22 cellular contexts compared by ENCODE assay signal in the genomic region with DNA sequence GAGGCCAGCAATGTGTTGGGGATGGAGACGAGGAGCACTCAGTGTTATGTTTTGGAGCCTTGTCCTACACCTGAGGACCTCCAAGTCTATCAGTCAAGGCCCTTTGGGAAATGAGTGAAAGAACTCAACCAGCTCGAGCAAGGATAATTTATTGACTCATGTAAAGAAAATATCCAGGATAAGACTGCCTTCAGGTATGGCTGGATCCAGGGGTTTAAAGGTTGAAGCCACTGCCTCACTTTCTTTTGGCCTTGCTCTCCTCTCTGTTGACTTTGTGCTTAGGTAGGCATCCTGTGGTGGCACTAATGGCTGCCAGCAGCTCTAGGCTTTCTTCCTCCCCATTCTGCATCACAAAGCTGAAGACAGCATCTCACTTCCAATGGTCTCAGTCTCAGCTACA.
"Had no signal": no experiment of that assay in that cellular context is flagged by ENCODE, and none has a peak within 500 bp of the region (broad histone marks: within the 10 kb centered on the region; RNA-seq: fewer than 3 reads in every experiment).

No MANE protein-coding gene starts in this region.

- H3K4me2 ChIP-seq: neural progenitor cell had no signal

- H3K4me3 ChIP-seq: ascending aorta, lower lobe of right lung, neural progenitor cell, skin epidermis, stomach, testis had no signal

- H2AFZ ChIP-seq: neural progenitor cell had no signal

- H3K9me3 Mint-ChIP-seq: activated naive CD4-positive, alpha-beta T cell treated with anti-CD3 and anti-CD28 coated beads, Interleukin-2, amount 50 U/mL, for 72 hours; endodermal cell; naive thymus-derived CD4-positive, alpha-beta T cell; neural progenitor cell; stimulated activated effector memory CD8-positive, alpha-beta T cell treated with anti-CD3 and anti-CD28 coated beads, Interleukin-12 subunit alpha, Interleukin-12 subunit beta, amount 100 ng/mL, for 72 hours; T-cell; T-helper 2 cell treated with Interferon-gamma antibody and Interleukin-4, amounts not matched to agents 5 μg/mL and 100 μg/mL, for 36 hours had no signal

- H3K4me3 Mint-ChIP-seq: endodermal cell; naive thymus-derived CD4-positive, alpha-beta T cell; neural progenitor cell; stimulated activated effector memory CD8-positive, alpha-beta T cell treated with anti-CD3 and anti-CD28 coated beads, Interleukin-12 subunit alpha, Interleukin-12 subunit beta, amount 100 ng/mL, for 72 hours; T-cell; T-helper 2 cell treated with Interferon-gamma antibody and Interleukin-4, amounts not matched to agents 5 μg/mL and 100 μg/mL, for 36 hours had no signal

- H3K27me3 ChIP-seq: ascending aorta, brain microvascular endothelial cell, neural progenitor cell, testis had no signal

- H3K4me1 ChIP-seq: lower lobe of right lung, neural progenitor cell, testis had no signal

- H3K27ac Mint-ChIP-seq: activated naive CD4-positive, alpha-beta T cell treated with anti-CD3 and anti-CD28 coated beads, Interleukin-2, amount 50 U/mL, for 72 hours; endodermal cell; naive thymus-derived CD4-positive, alpha-beta T cell; neural progenitor cell; progenitor cell of endocrine pancreas; stimulated activated effector memory CD8-positive, alpha-beta T cell treated with anti-CD3 and anti-CD28 coated beads, Interleukin-12 subunit alpha, Interleukin-12 subunit beta, amount 100 ng/mL, for 72 hours; T-cell; T-helper 2 cell treated with Interferon-gamma antibody and Interleukin-4, amounts not matched to agents 5 μg/mL and 100 μg/mL, for 36 hours had no signal

- H3K36me3 ChIP-seq: ascending aorta, brain microvascular endothelial cell, lower lobe of right lung, neural progenitor cell, stomach, WERI-Rb-1 had no signal

- DNase-seq: activated CD4-positive, alpha-beta T cell treated with anti-CD3 and anti-CD28 coated beads for 1 hour; activated CD4-positive, alpha-beta T cell treated with anti-CD3 and anti-CD28 coated beads, Interleukin-2, amount 50 U/mL, for 1 hour; activated gamma-delta T cell treated with Interleukin-2 at 50 U/mL for 16 hours; activated T-cell treated with anti-CD3 and anti-CD28 coated beads, Interleukin-2, amount 50 U/mL, for 1 hour; brain microvascular endothelial cell; endodermal cell; kidney; lower lobe of right lung; naive thymus-derived CD4-positive, alpha-beta T cell; stimulated activated CD4-positive, alpha-beta T cell treated with anti-CD3 and anti-CD28 coated beads, Interleukin-2, amount 100 ng/mL, for 24 hours; stomach; T-cell; testis; trophoblast cell had no signal

- H3K27ac ChIP-seq: brain microvascular endothelial cell, lower lobe of right lung, neural progenitor cell, testis had no signal

- ATAC-seq: activated naive CD4-positive, alpha-beta T cell treated with anti-CD3 and anti-CD28 coated beads, Interleukin-2, amount 50 U/mL, for 72 hours; naive thymus-derived CD4-positive, alpha-beta T cell; stimulated activated effector memory CD8-positive, alpha-beta T cell treated with anti-CD3 and anti-CD28 coated beads, Interleukin-12 subunit alpha, Interleukin-12 subunit beta, amount 100 ng/mL, for 72 hours; T-cell had no signal

- H3K36me3 Mint-ChIP-seq: activated naive CD4-positive, alpha-beta T cell treated with anti-CD3 and anti-CD28 coated beads, Interleukin-2, amount 50 U/mL, for 72 hours; naive thymus-derived CD4-positive, alpha-beta T cell; neural progenitor cell; stimulated activated effector memory CD8-positive, alpha-beta T cell treated with anti-CD3 and anti-CD28 coated beads, Interleukin-12 subunit alpha, Interleukin-12 subunit beta, amount 100 ng/mL, for 72 hours; T-cell had no signal

- H3K9me3 ChIP-seq: ascending aorta, lower lobe of right lung, stomach, testis had no signal

- FAIRE-seq: kidney had no signal

- H3K9ac ChIP-seq: neural progenitor cell had no signal
